27 cellular contexts compared by ENCODE assay signal in genomic region chr2:211361383-211361782, GRCh38.
"Had no signal": no experiment of that assay in that cellular context is flagged by ENCODE, and none has a peak within 500 bp of the region (broad histone marks: within the 10 kb centered on the region; RNA-seq: fewer than 3 reads in every experiment).

No MANE protein-coding gene starts in this region.

- H3K4me3 ChIP-seq: ascending aorta, breast epithelium, cardiac muscle cell, colonic mucosa, esophagus squamous epithelium, gastroesophageal sphincter had no signal

- H3K27me3 Mint-ChIP-seq: activated CD4-positive, alpha-beta memory T cell treated with anti-CD3 and anti-CD28 coated beads, Interleukin-2, amount 10 ng/mL, durations not matched to agents 7 days and 5 days; activated CD4-positive, alpha-beta T cell treated with anti-CD3 and anti-CD28 coated beads, Interleukin-2, amount 10 ng/mL, durations not matched to agents 7 days and 5 days; activated naive CD4-positive, alpha-beta T cell treated with anti-CD3 and anti-CD28 coated beads, Interleukin-2, amount 10 ng/mL, durations not matched to agents 7 days and 5 days; activated naive CD8-positive, alpha-beta T cell treated with anti-CD3 and anti-CD28 coated beads, Interleukin-2, amount 10 ng/mL, durations not matched to agents 7 days and 5 days; activated T-cell treated with anti-CD3 and anti-CD28 coated beads, Interleukin-2, amount 50 U/mL, for 24 hours had no signal

- H3K27ac ChIP-seq: ascending aorta, breast epithelium, cardiac muscle cell, colonic mucosa, epithelial cell of prostate, esophagus squamous epithelium, gastroesophageal sphincter had no signal

- H3K4me1 ChIP-seq: ascending aorta, breast epithelium, colonic mucosa, esophagus squamous epithelium, gastroesophageal sphincter had no signal

- H3K36me3 ChIP-seq: ascending aorta, breast epithelium, cardiac muscle cell, colonic mucosa, esophagus squamous epithelium, gastroesophageal sphincter had no signal

- ATAC-seq: activated naive CD4-positive, alpha-beta T cell treated with anti-CD3 and anti-CD28 coated beads, Interleukin-2, amount 50 U/mL, for 72 hours; activated T-cell treated with anti-CD3 and anti-CD28 coated beads, Interleukin-2, amount 50 U/mL, for 72 hours; gastroesophageal sphincter had no signal

- H3K27me3 ChIP-seq: ascending aorta, breast epithelium, cardiac muscle cell, colonic mucosa, esophagus squamous epithelium, gastroesophageal sphincter had no signal

- H3K27ac Mint-ChIP-seq: activated CD4-positive, alpha-beta memory T cell treated with anti-CD3 and anti-CD28 coated beads, Interleukin-2, amount 10 ng/mL, durations not matched to agents 7 days and 5 days; activated CD4-positive, alpha-beta T cell treated with anti-CD3 and anti-CD28 coated beads, Interleukin-2, amount 10 ng/mL, durations not matched to agents 7 days and 5 days; activated naive CD4-positive, alpha-beta T cell treated with anti-CD3 and anti-CD28 coated beads, Interleukin-2, amount 10 ng/mL, durations not matched to agents 7 days and 5 days; activated naive CD4-positive, alpha-beta T cell treated with anti-CD3 and anti-CD28 coated beads, Interleukin-2, amount 50 U/mL, for 72 hours; activated naive CD8-positive, alpha-beta T cell treated with anti-CD3 and anti-CD28 coated beads, Interleukin-2, amount 10 ng/mL, durations not matched to agents 7 days and 5 days; activated T-cell treated with anti-CD3 and anti-CD28 coated beads, Interleukin-2, amount 50 U/mL, for 24 hours; activated T-cell treated with anti-CD3 and anti-CD28 coated beads, Interleukin-2, amount 50 U/mL, for 72 hours; brain had no signal

- H3K36me3 Mint-ChIP-seq: activated naive CD4-positive, alpha-beta T cell treated with anti-CD3 and anti-CD28 coated beads, Interleukin-2, amount 10 ng/mL, durations not matched to agents 7 days and 5 days; activated naive CD4-positive, alpha-beta T cell treated with anti-CD3 and anti-CD28 coated beads, Interleukin-2, amount 50 U/mL, for 72 hours; activated naive CD8-positive, alpha-beta T cell treated with anti-CD3 and anti-CD28 coated beads, Interleukin-2, amount 10 ng/mL, durations not matched to agents 7 days and 5 days; brain had no signal

- H3K4me1 Mint-ChIP-seq: activated CD4-positive, alpha-beta memory T cell treated with anti-CD3 and anti-CD28 coated beads, Interleukin-2, amount 10 ng/mL, durations not matched to agents 7 days and 5 days; activated CD4-positive, alpha-beta T cell treated with anti-CD3 and anti-CD28 coated beads, Interleukin-2, amount 10 ng/mL, durations not matched to agents 7 days and 5 days; activated naive CD4-positive, alpha-beta T cell treated with anti-CD3 and anti-CD28 coated beads, Interleukin-2, amount 10 ng/mL, durations not matched to agents 7 days and 5 days; activated naive CD8-positive, alpha-beta T cell treated with anti-CD3 and anti-CD28 coated beads, Interleukin-2, amount 10 ng/mL, durations not matched to agents 7 days and 5 days; brain had no signal

- H3K9me3 Mint-ChIP-seq: activated CD4-positive, alpha-beta T cell treated with anti-CD3 and anti-CD28 coated beads, Interleukin-2, amount 10 ng/mL, durations not matched to agents 7 days and 5 days; activated T-cell treated with anti-CD3 and anti-CD28 coated beads, Interleukin-2, amount 50 U/mL, for 24 hours had no signal

- DNase-seq: activated CD4-positive, alpha-beta memory T cell treated with anti-CD3 and anti-CD28 coated beads, Interleukin-2, amount 10 ng/mL, durations not matched to agents 7 days and 5 days; activated CD4-positive, alpha-beta T cell treated with anti-CD3 and anti-CD28 coated beads for 1 hour; activated CD4-positive, alpha-beta T cell treated with anti-CD3 and anti-CD28 coated beads for 4 hours; activated CD4-positive, alpha-beta T cell treated with anti-CD3 and anti-CD28 coated beads, Interleukin-2, amount 10 ng/mL, durations not matched to agents 7 days and 5 days; activated CD4-positive, alpha-beta T cell treated with anti-CD3 and anti-CD28 coated beads, Interleukin-2, amount 50 U/mL, for 4 hours; activated CD8-positive, alpha-beta memory T cell treated with anti-CD3 and anti-CD28 coated beads, Interleukin-2, amount 50 U/mL, for 48 hours; activated gamma-delta T cell; activated naive CD4-positive, alpha-beta T cell; activated naive CD4-positive, alpha-beta T cell treated with anti-CD3 and anti-CD28 coated beads, Interleukin-2, amount 10 ng/mL, durations not matched to agents 7 days and 5 days; activated naive CD8-positive, alpha-beta T cell treated with anti-CD3 and anti-CD28 coated beads, Interleukin-2, amount 10 ng/mL, durations not matched to agents 7 days and 5 days; activated T-cell treated with anti-CD3 and anti-CD28 coated beads for 4 hours; activated T-cell treated with anti-CD3 and anti-CD28 coated beads, Interleukin-2, amount 50 U/mL, for 24 hours; activated T-cell treated with anti-CD3 and anti-CD28 coated beads, Interleukin-2, amount 50 U/mL, for 72 hours; central memory CD4-positive, alpha-beta T cell; cerebellar nuclear complex; colonic mucosa; effector CD8-positive, alpha-beta T cell; esophagus squamous epithelium; foreskin melanocyte; T-helper 2 cell had no signal

- H3K4me3 Mint-ChIP-seq: activated CD4-positive, alpha-beta memory T cell treated with anti-CD3 and anti-CD28 coated beads, Interleukin-2, amount 10 ng/mL, durations not matched to agents 7 days and 5 days; activated CD4-positive, alpha-beta T cell treated with anti-CD3 and anti-CD28 coated beads, Interleukin-2, amount 10 ng/mL, durations not matched to agents 7 days and 5 days; activated naive CD4-positive, alpha-beta T cell treated with anti-CD3 and anti-CD28 coated beads, Interleukin-2, amount 10 ng/mL, durations not matched to agents 7 days and 5 days; activated naive CD8-positive, alpha-beta T cell treated with anti-CD3 and anti-CD28 coated beads, Interleukin-2, amount 10 ng/mL, durations not matched to agents 7 days and 5 days; activated T-cell treated with anti-CD3 and anti-CD28 coated beads, Interleukin-2, amount 50 U/mL, for 24 hours; activated T-cell treated with anti-CD3 and anti-CD28 coated beads, Interleukin-2, amount 50 U/mL, for 72 hours; brain had no signal

- H3K9me3 ChIP-seq: ascending aorta, breast epithelium, colonic mucosa, esophagus squamous epithelium, gastroesophageal sphincter had no signal
